Comparison of ENCODE assay signal across 8 cellular contexts in the genomic region with DNA sequence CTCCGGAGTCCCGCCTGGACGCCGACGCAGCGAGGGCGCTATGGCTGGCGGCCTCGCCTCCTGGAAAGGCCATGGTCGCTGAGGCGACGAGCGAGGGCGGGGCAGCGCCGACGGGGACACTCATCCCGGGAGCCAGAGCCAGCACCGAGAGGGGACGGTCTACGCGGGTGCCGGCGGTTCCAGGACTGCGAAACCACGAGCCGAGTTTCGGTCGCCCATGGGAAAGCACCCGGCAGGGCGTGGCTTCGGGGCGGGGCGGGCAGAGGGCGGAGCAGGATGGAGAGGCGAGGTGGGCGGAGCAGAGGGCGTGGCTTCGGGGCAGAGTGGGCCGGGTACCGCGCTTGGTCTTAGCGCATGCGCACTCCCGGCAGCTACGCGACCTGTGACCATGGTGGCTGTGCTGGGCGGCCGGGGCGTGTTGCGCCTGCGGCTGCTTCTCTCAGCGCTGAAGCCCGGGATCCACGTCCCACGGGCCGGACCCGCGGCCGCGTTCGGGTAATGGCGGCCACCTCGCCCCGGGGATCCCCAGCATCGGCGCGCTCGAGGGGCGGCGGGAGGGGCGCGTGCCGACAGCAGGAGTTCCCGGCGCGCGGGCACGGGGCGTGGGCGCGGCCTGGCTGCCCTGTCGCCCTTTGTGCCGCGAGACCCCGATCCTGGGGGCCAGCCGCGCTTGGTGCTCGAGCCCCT.
DNase-seq lines count a peak whose midpoint lies in the region; ATAC-seq and TF ChIP-seq lines count a peak whose summit lies in the region.

Gene BPHL, plus strand, starts transcription at position 359 of the 687 bp plus-strand sequence. Its CDS starts 30 bp downstream, at position 389.

- peak within 1 kb of the TSS; percentile 91 for H3K27ac Mint-ChIP-seq in central memory CD8-positive, alpha-beta T cell (ENCODE audit: low read depth)

- H3K36me3 Mint-ChIP-seq in central memory CD8-positive, alpha-beta T cell (ENCODE audit: insufficient read depth) = peaks cover 11% of the 10 kb centered on the region

- DNase-seq in AG09319 (ENCODE audit: extremely low read depth, low read depth) (peak; percentile 78), NCI-H345 (lab: John Stamatoyannopoulos, UW) (peak; percentile 78), iris pigment epithelial cell (ENCODE audit: low read depth) (peak; percentile 89)
- peak; percentile 98 for DNase-seq in activated CD4-positive, CD25-positive, alpha-beta regulatory T cell treated with anti-CD3 and anti-CD28 coated beads, Interleukin-2, amount 50 U/mL, for 16 hours (ENCODE audit: low read depth, low spot score)
- DNase-seq in central memory CD8-positive, alpha-beta T cell (ENCODE audit: low spot score in 2 of 2) = peak; percentile 98 to 100
- DNase-seq in stimulated activated CD4-positive, alpha-beta T cell treated with anti-CD3 and anti-CD28 coated beads, Interleukin-12 subunit alpha, Interleukin-12 subunit beta, amount 100 ng/mL, for 24 hours (ENCODE audit: low read depth in 2 of 2) = peak; percentile 99 to 100

- TF ChIP-seq CTCF in AG09319 (IDR thresholded peaks at IDR 0.05; ENCODE audit: low read depth, low read length) = no peak

- peaks cover 15% of the 10 kb centered on the region for H3K4me1 Mint-ChIP-seq in central memory CD8-positive, alpha-beta T cell

- H3K27me3 Mint-ChIP-seq in central memory CD8-positive, alpha-beta T cell = no peaks in the 10 kb centered on the region

- no peaks in the 10 kb centered on the region for H3K9me3 Mint-ChIP-seq in central memory CD8-positive, alpha-beta T cell

- ATAC-seq in GM19025 (IDR thresholded peaks at IDR 0.05; ENCODE audit: low read depth, unreplicated experiment) (peak; percentile 87), HG03280 (IDR thresholded peaks at IDR 0.05; ENCODE audit: unreplicated experiment) (peak; percentile 92)
- ATAC-seq in central memory CD8-positive, alpha-beta T cell (replicated peaks; ENCODE audit: extremely low read depth, poor library complexity, severe bottlenecking) = peak; percentile 87

- peak within 1 kb of the TSS; percentile 92 for H3K4me3 Mint-ChIP-seq in central memory CD8-positive, alpha-beta T cell

Comparison
In these comparisons a context has a peak if more than half of its experiments do, and no peak if none do; other contexts are left out.
1. Peak in every context shown above with its lines: DNase-seq and ATAC-seq.